8 cellular contexts compared by ENCODE assay signal in genomic region chr11:17389205-17389956, GRCh38. TPM values are rescaled to one million over a fixed set of nuclear protein-coding genes. Genes with fewer than 3 reads are reported as not detected.
DNase-seq lines count a peak whose midpoint lies in the region; ATAC-seq and TF ChIP-seq lines count a peak whose summit lies in the region.

No MANE protein-coding gene starts in this region.

- peak overlapping the region; percentile 85 for H3K4me2 ChIP-seq in OCI-LY3 (ENCODE audit: low read length)
- H3K4me2 ChIP-seq in neural progenitor cell: peak overlapping the region; percentile 94

- H3K27me3 ChIP-seq in CD8-positive, alpha-beta T cell (ENCODE audit: insufficient read depth, low read length): no peaks in the 10 kb centered on the region
- peaks cover 24% of the 10 kb centered on the region for H3K27me3 ChIP-seq in OCI-LY3 (ENCODE audit: low read depth, low read length)
- H3K27me3 ChIP-seq in neural progenitor cell: peaks cover 13% of the 10 kb centered on the region
- H3K27me3 ChIP-seq in stomach smooth muscle (ENCODE audit: control insufficient read depth in 1 of 2, insufficient read depth in 2 of 2, low read length in 2 of 2): peaks cover 0 to 5% of the 10 kb centered on the region in 2 donors

- H3K4me1 ChIP-seq in CD8-positive, alpha-beta T cell (ENCODE audit: insufficient read depth, low read length): peaks cover 9% of the 10 kb centered on the region
- peaks cover 16% of the 10 kb centered on the region for H3K4me1 ChIP-seq in OCI-LY3 (ENCODE audit: low read length)
- peaks cover 8% of the 10 kb centered on the region for H3K4me1 ChIP-seq in neural progenitor cell
- peaks cover 17% of the 10 kb centered on the region for H3K4me1 ChIP-seq in stomach smooth muscle (ENCODE audit: control insufficient read depth, insufficient read depth, low read length)

- peak overlapping the region; percentile 75 for H3K4me3 ChIP-seq in CD8-positive, alpha-beta T cell (ENCODE audit: low read depth, low read length)
- H3K4me3 ChIP-seq in Jurkat, Clone E6-1 (ENCODE audit: low read length): peak overlapping the region; percentile 57
- peak overlapping the region; percentile 93 for H3K4me3 ChIP-seq in OCI-LY3 (ENCODE audit: low read length)
- peak overlapping the region; percentile 24 to 47 for H3K4me3 ChIP-seq in foreskin fibroblast (ENCODE audit: low read depth in 1 of 2, low read length in 2 of 2)
- peak overlapping the region; percentile 62 for H3K4me3 ChIP-seq in neural progenitor cell
- peak overlapping the region; percentile 58 to 72 for H3K4me3 ChIP-seq in stomach smooth muscle (ENCODE audit: low read length in 2 of 2)

- peak; percentile 71 for TF ChIP-seq CTCF in CD8-positive, alpha-beta T cell (IDR thresholded peaks at IDR 0.05)
- TF ChIP-seq CTCF in OCI-LY3 (IDR thresholded peaks at IDR 0.05; ENCODE audit: low read depth, low read length) (peak; percentile 53), foreskin fibroblast (IDR thresholded peaks at IDR 0.05; ENCODE audit: low read depth, low read length) (peak; percentile 46), neural progenitor cell (IDR thresholded peaks at IDR 0.05) (peak; percentile 73)

- H3K4me3 Mint-ChIP-seq in CD8-positive, alpha-beta T cell: peak overlapping the region; percentile 85
- peak overlapping the region; percentile 86 for H3K4me3 Mint-ChIP-seq in neural progenitor cell

- peaks cover 8% of the 10 kb centered on the region for H3K4me1 Mint-ChIP-seq in CD8-positive, alpha-beta T cell (ENCODE audit: low read depth)
- H3K4me1 Mint-ChIP-seq in neural progenitor cell: peaks cover 6% of the 10 kb centered on the region

- no peaks in the 10 kb centered on the region for H3K9me3 ChIP-seq in CD8-positive, alpha-beta T cell (ENCODE audit: low read length)
- H3K9me3 ChIP-seq in OCI-LY3 (ENCODE audit: insufficient read depth, low read length): no peaks in the 10 kb centered on the region
- H3K9me3 ChIP-seq in neural progenitor cell (ENCODE audit: low read depth): no peaks in the 10 kb centered on the region
- no peaks in the 10 kb centered on the region for H3K9me3 ChIP-seq in stomach smooth muscle (ENCODE audit: control insufficient read depth in 2 of 2, low read length in 2 of 2)

- peaks cover 6% of the 10 kb centered on the region for H3F3A ChIP-seq in neural progenitor cell (ENCODE audit: low read depth)

- H3K27ac ChIP-seq in CD8-positive, alpha-beta T cell (ENCODE audit: low read depth, low read length): no peak overlapping the region
- H3K27ac ChIP-seq in OCI-LY3 (ENCODE audit: low read length) (no peak overlapping the region), neural progenitor cell (no peak overlapping the region), stomach smooth muscle (ENCODE audit: low read length) (no peak overlapping the region)

- no peak overlapping the region for H3K27ac Mint-ChIP-seq in CD8-positive, alpha-beta T cell
- H3K27ac Mint-ChIP-seq in neural progenitor cell: no peak overlapping the region

- no peaks in the 10 kb centered on the region for H3K36me3 ChIP-seq in CD8-positive, alpha-beta T cell (ENCODE audit: insufficient read depth, low read length)
- H3K36me3 ChIP-seq in OCI-LY3 (replicated peaks; ENCODE audit: low read depth, low read length): no peaks in the 10 kb centered on the region
- H3K36me3 ChIP-seq in neural progenitor cell: no peaks in the 10 kb centered on the region
- H3K36me3 ChIP-seq in stomach smooth muscle (ENCODE audit: control insufficient read depth in 2 of 2, insufficient read depth in 2 of 2, low read length in 2 of 2): no peaks in the 10 kb centered on the region

- intact Hi-C loops in CD8-positive, alpha-beta T cell (cut with DNase I, micrococcal nuclease): loop anchor here (1.0 to 10.0 kb wide), 9 partner anchors 35 to 1728 kb away; partner anchors contain the start of genes NUCB2 (in 1 of the 2), PIK3C2A (in 1 of the 2) and ZDHHC13 (in 1 of the 2)

- peak; percentile 60 to 89 (median 78) for DNase-seq in CD8-positive, alpha-beta T cell
- DNase-seq in Jurkat, Clone E6-1 (ENCODE audit: low read depth, low spot score): peak; percentile 64
- peak; percentile 59 to 71 for DNase-seq in activated T-helper 1 cell treated with anti-CD3 and anti-CD28 coated beads, Interleukin-2, amount 50 U/mL, for 16 hours (ENCODE audit: low read depth in 1 of 2, low spot score in 1 of 2)
- peak in 1 of 2 donors; percentile 76 for DNase-seq in foreskin fibroblast
- DNase-seq in neural progenitor cell (ENCODE audit: low spot score): peak; percentile 93

- H3K79me2 ChIP-seq in OCI-LY3 (ENCODE audit: low read length) (no peaks in the 10 kb centered on the region), neural progenitor cell (ENCODE audit: low read depth) (no peaks in the 10 kb centered on the region)

- H3K27me3 Mint-ChIP-seq in CD8-positive, alpha-beta T cell (ENCODE audit: low read depth): no peaks in the 10 kb centered on the region
- peaks cover 17% of the 10 kb centered on the region for H3K27me3 Mint-ChIP-seq in neural progenitor cell (ENCODE audit: insufficient read depth, low read depth)

- H3K36me3 Mint-ChIP-seq in CD8-positive, alpha-beta T cell: no peaks in the 10 kb centered on the region
- H3K36me3 Mint-ChIP-seq in neural progenitor cell: peaks cover 3% of the 10 kb centered on the region

- no peaks in the 10 kb centered on the region for H3K9me3 Mint-ChIP-seq in CD8-positive, alpha-beta T cell
- H3K9me3 Mint-ChIP-seq in neural progenitor cell: no peaks in the 10 kb centered on the region

- ATAC-seq in CD8-positive, alpha-beta T cell: peak; percentile 91
- peak; percentile 48 for ATAC-seq in GM21423 (IDR thresholded peaks at IDR 0.05; ENCODE audit: unreplicated experiment)

- peak overlapping the region; percentile 84 for H2AFZ ChIP-seq in OCI-LY3 (ENCODE audit: low read depth, low read length)
- H2AFZ ChIP-seq in neural progenitor cell (replicated peaks): peak overlapping the region; percentile 87

- POLR2A ChIA-PET in CD8-positive, alpha-beta T cell (lab: Charles Lee): interaction anchor here (1.1 kb wide), 1 partner anchor 113 kb away, joined by 3 read pairs; the partner anchor contains the start of gene NUCB2

- peaks cover 3% of the 10 kb centered on the region; the same call in 1 of the 2 replicates for H4K20me1 ChIP-seq in OCI-LY3 (ENCODE audit: insufficient read depth, low read length)
- no peaks in the 10 kb centered on the region for H4K20me1 ChIP-seq in neural progenitor cell (ENCODE audit: low read depth)

- H3K9ac ChIP-seq in OCI-LY3 (ENCODE audit: low read length) (peak overlapping the region; percentile 66), neural progenitor cell (no peak overlapping the region), stomach smooth muscle (ENCODE audit: low read length in 2 of 2) (no peak overlapping the region)

- CTCF ChIA-PET in CD8-positive, alpha-beta T cell (lab: Charles Lee): interaction anchor here (0.7 to 1.7 kb wide), 10 partner anchors 8 to 160 kb away, joined by 3 to 9 read pairs (median 4); no protein-coding TSS in a partner anchor

RNA-seq across cellular contexts. Expression of gene KCNJ11, which starts 0.9 kb away (rescaled TPM):
- total RNA-seq in CD8-positive, alpha-beta T cell: under 1 TPM; 0.73 to 0.83 TPM
- 6.6 TPM for polyA plus RNA-seq in Jurkat, Clone E6-1 (2012; ENCODE audit: insufficient read depth, insufficient read length)
- total RNA-seq in neural progenitor cell (ENCODE audit: low replicate concordance): 1.9 and 5.0 TPM in 2 replicates

RNA-seq across cellular contexts. Expression of gene NCR3LG1, which starts 37.8 kb away (rescaled TPM):
- total RNA-seq in CD8-positive, alpha-beta T cell: 10 to 100 TPM; 11.2 TPM
- polyA plus RNA-seq in Jurkat, Clone E6-1 (2012; ENCODE audit: insufficient read depth, insufficient read length): 6.0 TPM
- total RNA-seq in neural progenitor cell (ENCODE audit: low replicate concordance): 0.39 and 0.74 TPM in 2 replicates

Comparison
In these comparisons a context has a peak if more than half of its experiments do, and no peak if none do; other contexts are left out.
1. H3K4me3 ChIP-seq: peak in every context shown above with its lines; median percentile 93 in OCI-LY3; 75 in CD8-positive, alpha-beta T cell; 65 in stomach smooth muscle; 62 in neural progenitor cell; 57 in Jurkat, Clone E6-1; 36 in foreskin fibroblast.